ENCODE assay signal across 9 cellular contexts in the genomic region with DNA sequence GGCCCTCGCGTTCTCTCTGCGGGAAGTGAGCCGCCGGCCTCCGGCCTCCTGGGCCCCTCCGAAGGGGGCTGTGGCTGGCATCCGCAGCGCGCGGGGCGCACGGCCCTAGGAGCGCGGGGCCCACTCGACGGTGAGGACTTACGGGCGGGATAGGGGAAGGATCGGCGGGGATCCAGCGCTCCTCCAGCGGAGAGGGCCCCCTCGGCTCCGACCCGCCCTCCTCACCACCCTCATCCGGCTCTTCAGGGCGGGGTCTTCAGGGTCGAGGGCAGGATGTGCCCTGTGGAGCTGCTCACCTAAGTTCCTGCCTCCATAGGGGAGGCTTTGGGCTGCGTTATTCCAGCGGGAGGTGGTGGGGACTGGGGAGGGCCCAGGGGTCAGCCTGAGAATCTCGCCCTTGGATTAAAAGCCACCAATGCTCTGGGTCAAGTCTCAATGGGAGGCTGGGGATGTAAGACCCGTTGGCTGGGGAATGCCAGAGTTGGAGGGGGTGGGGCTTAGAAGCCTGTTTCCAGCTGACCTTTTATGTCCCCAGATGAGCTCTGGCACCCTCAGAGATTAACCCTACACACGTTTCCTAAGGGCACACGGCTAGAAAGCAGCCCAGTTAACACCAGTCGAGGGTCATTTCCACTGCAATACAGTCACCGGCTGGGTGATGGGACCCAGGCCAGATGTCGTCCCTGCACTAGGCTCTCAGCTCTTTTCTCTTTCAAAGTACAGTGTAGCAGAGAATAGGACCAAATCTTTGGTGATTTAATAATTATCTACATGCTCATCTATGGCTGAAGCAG. TPM values are rescaled to one million over a fixed set of nuclear protein-coding genes. Genes with fewer than 3 reads are reported as not detected.
DNase-seq lines count a peak whose midpoint lies in the region; ATAC-seq and TF ChIP-seq lines count a peak whose summit lies in the region.
"Had no signal": no experiment of that assay in that cellular context is flagged by ENCODE, and none has a peak within 500 bp of the region (broad histone marks: within the 10 kb centered on the region; RNA-seq: fewer than 3 reads in every experiment).

No MANE protein-coding gene starts in this region.

- H3K27me3 ChIP-seq in left ventricle myocardium inferior (ENCODE audit: low read depth), result peaks cover 20% of the 10 kb centered on the region
- no peaks in the 10 kb centered on the region for H3K27me3 ChIP-seq in skeletal muscle satellite cell (ENCODE audit: control insufficient read depth, insufficient read depth, low read length)

- H3K4me1 ChIP-seq in left ventricle myocardium inferior, result peaks cover 82% of the 10 kb centered on the region
- H3K4me1 ChIP-seq in skeletal muscle satellite cell (ENCODE audit: control insufficient read depth, insufficient read depth, low read length), result peaks cover 30% of the 10 kb centered on the region

- H3K9me3 Mint-ChIP-seq in T-helper 1 cell treated with Interleukin-12 subunit alpha and Interleukin-12 subunit beta and Interleukin-4 antibody, amounts not matched to agents 30 μg/mL and 1 μg/mL, for 36 hours, result no peaks in the 10 kb centered on the region

- peak overlapping the region; percentile 21 for H3K4me3 Mint-ChIP-seq in T-helper 1 cell treated with Interleukin-12 subunit alpha and Interleukin-12 subunit beta and Interleukin-4 antibody, amounts not matched to agents 30 μg/mL and 1 μg/mL, for 36 hours

- H3K27ac Mint-ChIP-seq in T-helper 1 cell treated with Interleukin-12 subunit alpha and Interleukin-12 subunit beta and Interleukin-4 antibody, amounts not matched to agents 30 μg/mL and 1 μg/mL, for 36 hours, result no peak overlapping the region

- H3K9me3 ChIP-seq in left ventricle myocardium inferior (replicated peaks) (no peaks in the 10 kb centered on the region), skeletal muscle satellite cell (replicated peaks; ENCODE audit: low read length) (no peaks in the 10 kb centered on the region)

- intact Hi-C loops in left ventricle myocardium inferior (cut with micrococcal nuclease), result loop anchor here (10.0 kb wide), 1 partner anchor 132 kb away; no protein-coding TSS in a partner anchor

- H3K4me3 ChIP-seq in left ventricle myocardium inferior (peak overlapping the region; percentile 77), skeletal muscle satellite cell (ENCODE audit: low read length) (peak overlapping the region; percentile 86)

- H3K4me1 Mint-ChIP-seq in T-helper 1 cell treated with Interleukin-12 subunit alpha and Interleukin-12 subunit beta and Interleukin-4 antibody, amounts not matched to agents 30 μg/mL and 1 μg/mL, for 36 hours (ENCODE audit: low read depth), result peaks cover 14% of the 10 kb centered on the region

- H3K27me3 Mint-ChIP-seq in T-helper 1 cell treated with Interleukin-12 subunit alpha and Interleukin-12 subunit beta and Interleukin-4 antibody, amounts not matched to agents 30 μg/mL and 1 μg/mL, for 36 hours (ENCODE audit: low read depth), result peaks cover 51% of the 10 kb centered on the region

- no peaks in the 10 kb centered on the region for H3K36me3 Mint-ChIP-seq in T-helper 1 cell treated with Interleukin-12 subunit alpha and Interleukin-12 subunit beta and Interleukin-4 antibody, amounts not matched to agents 30 μg/mL and 1 μg/mL, for 36 hours (ENCODE audit: low read depth)

- peak overlapping the region; percentile 93 for H3K27ac ChIP-seq in left ventricle myocardium inferior (replicated peaks)

- peak overlapping the region; percentile 99 for H3K4me2 ChIP-seq in skeletal muscle satellite cell (ENCODE audit: low read length)

- DNase-seq in NCI-H1694 (lab: John Stamatoyannopoulos, UW) (peak; percentile 33), NCI-H1694 treated with DMSO at 0.1 percent for 48 hours (lab: John Stamatoyannopoulos, UW) (no peak), left ventricle myocardium inferior (no peak), GM19240 (ENCODE audit: insufficient read length, low spot score) (no peak), NCI-H2171 (lab: John Stamatoyannopoulos, UW) (no peak)

- H3K9ac ChIP-seq in skeletal muscle satellite cell (ENCODE audit: low read depth, low read length), result peak overlapping the region; percentile 90

- TF ChIP-seq CTCF in left ventricle myocardium inferior (IDR thresholded peaks at IDR 0.05; ENCODE audit: borderline replicate concordance), result no peak

- ATAC-seq in HG03039 (IDR thresholded peaks at IDR 0.05; ENCODE audit: unreplicated experiment), result no peak

- H3K36me3 ChIP-seq in left ventricle myocardium inferior, result no peaks in the 10 kb centered on the region
- peaks cover 4% of the 10 kb centered on the region for H3K36me3 ChIP-seq in skeletal muscle satellite cell (ENCODE audit: insufficient read depth, low read length)

RNA-seq across cellular contexts. Expression of a gene that starts 13.4 kb away (rescaled TPM):
- 8.2 TPM for total RNA-seq in left ventricle myocardium inferior
- total RNA-seq in skeletal muscle satellite cell (2012; rRNA removed), result 32.4 and 33.0 TPM in 2 replicates

RNA-seq across cellular contexts. Expression of a gene that starts 39.2 kb away (rescaled TPM):
- not detected for total RNA-seq in left ventricle myocardium inferior
- under 0.01 and 0.51 TPM in 2 replicates for total RNA-seq in skeletal muscle satellite cell (2012; rRNA removed)
- total RNA-seq: Daoy had no signal
